In genomic region chr13:113332615-113333014, GRCh38 we compare ENCODE assay signal across 29 cellular contexts. TPM values are rescaled to one million over a fixed set of nuclear protein-coding genes. Genes with fewer than 3 reads are reported as not detected.
"Had no signal": no experiment of that assay in that cellular context is flagged by ENCODE, and none has a peak within 500 bp of the region (broad histone marks: within the 10 kb centered on the region; RNA-seq: fewer than 3 reads in every experiment).

No MANE protein-coding gene starts in this region.

- H3K9me3 Mint-ChIP-seq: activated CD4-positive, alpha-beta memory T cell treated with anti-CD3 and anti-CD28 coated beads, Interleukin-2, amount 10 ng/mL, durations not matched to agents 7 days and 5 days; activated CD4-positive, alpha-beta T cell treated with anti-CD3 and anti-CD28 coated beads, Interleukin-2, amount 10 ng/mL, durations not matched to agents 7 days and 5 days; activated naive CD4-positive, alpha-beta T cell treated with anti-CD3 and anti-CD28 coated beads for 36 hours; activated T-helper 17 cell treated with anti-CD3 and anti-CD28 coated beads, Interleukin-2, amount 50 U/mL, for 72 hours had no signal

- H3K4me3 Mint-ChIP-seq: activated CD4-positive, alpha-beta memory T cell treated with anti-CD3 and anti-CD28 coated beads, Interleukin-2, amount 10 ng/mL, durations not matched to agents 7 days and 5 days; activated CD4-positive, alpha-beta T cell treated with anti-CD3 and anti-CD28 coated beads, Interleukin-2, amount 10 ng/mL, durations not matched to agents 7 days and 5 days; activated naive CD4-positive, alpha-beta T cell treated with anti-CD3 and anti-CD28 coated beads for 36 hours; activated naive CD8-positive, alpha-beta T cell; activated T-helper 17 cell treated with anti-CD3 and anti-CD28 coated beads, Interleukin-2, amount 50 U/mL, for 72 hours; T-helper 17 cell had no signal

- H3K36me3 Mint-ChIP-seq: activated naive CD8-positive, alpha-beta T cell had no signal

- ATAC-seq: activated T-helper 17 cell treated with anti-CD3 and anti-CD28 coated beads, Interleukin-2, amount 50 U/mL, for 72 hours; T-helper 17 cell had no signal

- H3K4me1 Mint-ChIP-seq: activated CD4-positive, alpha-beta memory T cell treated with anti-CD3 and anti-CD28 coated beads, Interleukin-2, amount 10 ng/mL, durations not matched to agents 7 days and 5 days; activated CD4-positive, alpha-beta T cell treated with anti-CD3 and anti-CD28 coated beads, Interleukin-2, amount 10 ng/mL, durations not matched to agents 7 days and 5 days; activated T-helper 17 cell treated with anti-CD3 and anti-CD28 coated beads, Interleukin-2, amount 50 U/mL, for 72 hours had no signal

- H3K36me3 ChIP-seq: brain microvascular endothelial cell, cardiac muscle cell, MG63 had no signal

- H3K27me3 ChIP-seq: brain microvascular endothelial cell, cardiac muscle cell, Peyer's patch had no signal

- H3K27ac ChIP-seq: brain microvascular endothelial cell, cardiac muscle cell, Peyer's patch, RWPE1 had no signal

- DNase-seq: activated CD4-positive, alpha-beta memory T cell treated with anti-CD3 and anti-CD28 coated beads, Interleukin-2, amount 10 ng/mL, durations not matched to agents 7 days and 5 days; activated CD4-positive, alpha-beta T cell treated with anti-CD3 and anti-CD28 coated beads, Interleukin-2, amount 10 ng/mL, durations not matched to agents 7 days and 5 days; activated CD4-positive, CD25-positive, alpha-beta regulatory T cell; activated gamma-delta T cell; activated naive CD4-positive, alpha-beta T cell treated with anti-CD3 and anti-CD28 coated beads for 36 hours; activated T-cell treated with anti-CD3 and anti-CD28 coated beads for 4 hours; activated T-cell treated with anti-CD3 and anti-CD28 coated beads, Interleukin-2, amount 50 U/mL, for 48 hours; amygdala; brain microvascular endothelial cell; MG63; MV-4-11; NCI-H1105; NCI-H1436 treated with DMSO at 0.1 percent for 48 hours; NCI-H187; NCI-H2171 treated with DMSO at 0.1 percent for 48 hours; NCI-H345; NCI-H510A; NCI-H526 treated with DMSO at 0.1 percent for 48 hours; NCI-H82; OCI-M1; Peyer's patch; SHP77; T-helper 17 cell; T-helper 9 cell had no signal

- H3K27me3 Mint-ChIP-seq: activated CD4-positive, alpha-beta memory T cell treated with anti-CD3 and anti-CD28 coated beads, Interleukin-2, amount 10 ng/mL, durations not matched to agents 7 days and 5 days; activated CD4-positive, alpha-beta T cell treated with anti-CD3 and anti-CD28 coated beads, Interleukin-2, amount 10 ng/mL, durations not matched to agents 7 days and 5 days had no signal

- H3K4me1 ChIP-seq: Peyer's patch had no signal

- H3K27ac Mint-ChIP-seq: activated CD4-positive, alpha-beta memory T cell treated with anti-CD3 and anti-CD28 coated beads, Interleukin-2, amount 10 ng/mL, durations not matched to agents 7 days and 5 days; activated CD4-positive, alpha-beta T cell treated with anti-CD3 and anti-CD28 coated beads, Interleukin-2, amount 10 ng/mL, durations not matched to agents 7 days and 5 days; activated naive CD4-positive, alpha-beta T cell treated with anti-CD3 and anti-CD28 coated beads for 36 hours; activated naive CD8-positive, alpha-beta T cell; activated T-helper 17 cell treated with anti-CD3 and anti-CD28 coated beads, Interleukin-2, amount 50 U/mL, for 72 hours; T-helper 17 cell had no signal

- H3K4me3 ChIP-seq: cardiac muscle cell, MG63, Peyer's patch had no signal

- H3K9me3 ChIP-seq: MG63, Peyer's patch had no signal

RNA-seq across cellular contexts. Expression of gene GRTP1, which starts 31.3 kb away (rescaled TPM):
- total RNA-seq: activated CD8-positive, alpha-beta memory T cell treated with anti-CD3 and anti-CD28 coated beads for 36 hours had no signal
